In genomic region chr19:54380897-54381296, GRCh38 we compare ENCODE assay signal across 18 cellular contexts. TPM values are rescaled to one million over a fixed set of nuclear protein-coding genes. Genes with fewer than 3 reads are reported as not detected.
DNase-seq lines count a peak whose midpoint lies in the region; ATAC-seq and TF ChIP-seq lines count a peak whose summit lies in the region.
"Had no signal": no experiment of that assay in that cellular context is flagged by ENCODE, and none has a peak within 500 bp of the region (broad histone marks: within the 10 kb centered on the region; RNA-seq: fewer than 3 reads in every experiment).

No MANE protein-coding gene starts in this region.

- no peak overlapping the region for H3K27ac Mint-ChIP-seq in activated CD4-positive, alpha-beta T cell treated with anti-CD3 and anti-CD28 coated beads, Interleukin-2, amount 10 ng/mL, durations not matched to agents 24 days and 14 days
- H3K27ac Mint-ChIP-seq: CD8-positive, alpha-beta T cell had no signal

- peaks cover 34% of the 10 kb centered on the region for H3K4me1 Mint-ChIP-seq in activated CD4-positive, alpha-beta T cell treated with anti-CD3 and anti-CD28 coated beads, Interleukin-2, amount 10 ng/mL, durations not matched to agents 24 days and 14 days

- H3K27me3 ChIP-seq in BLaER1 (no peaks in the 10 kb centered on the region), HL-60 (ENCODE audit: insufficient read depth, poor library complexity, severe bottlenecking) (no peaks in the 10 kb centered on the region)

- peak overlapping the region; percentile 92; the same call in 1 of the 2 replicates for H3K4me2 ChIP-seq in BLaER1

- no peak overlapping the region for H3K9ac ChIP-seq in BLaER1

- peaks cover 26% of the 10 kb centered on the region for H3K27me3 Mint-ChIP-seq in activated CD4-positive, alpha-beta T cell treated with anti-CD3 and anti-CD28 coated beads, Interleukin-2, amount 10 ng/mL, durations not matched to agents 24 days and 14 days

- TF ChIP-seq CTCF in HL-60 (IDR thresholded peaks at IDR 0.05; ENCODE audit: insufficient read depth, low read length), result no peak

- DNase-seq in activated CD4-positive, alpha-beta T cell treated with anti-CD3 and anti-CD28 coated beads, Interleukin-2, amount 10 ng/mL, durations not matched to agents 24 days and 14 days, result peak; percentile 53
- no peak for DNase-seq in activated CD4-positive, alpha-beta T cell treated with anti-CD3 and anti-CD28 coated beads for 48 hours
- DNase-seq in HL-60 (ENCODE audit: low read depth in 1 of 2, low spot score in 1 of 2) (no peak), sciatic nerve (ENCODE audit: low spot score) (peak; percentile 15), KBM-7 (no peak)
- DNase-seq in effector CD8-positive, alpha-beta T cell (lab: John Stamatoyannopoulos, UW), result no peak
- DNase-seq: 8988T; AML-193; CD8-positive, alpha-beta T cell; COR-L47; DMS153; DMS79 treated with DMSO at 0.1 percent for 48 hours; GDM1; GOT3; KG1 had no signal

- H3K4me1 ChIP-seq in BLaER1, result peaks cover 71% of the 10 kb centered on the region

- in situ Hi-C loops in KBM-7 (cut with MboI; ENCODE audit: low pct_unique_long_range_greater_than_20kb, low sequenced_read_pairs), result no loop called here

- H3K4me3 ChIP-seq in BLaER1, result no peak overlapping the region
- H3K4me3 ChIP-seq in HL-60 (replicated peaks; ENCODE audit: insufficient read depth, low read length), result no peak overlapping the region

- H3K36me3 Mint-ChIP-seq in activated CD4-positive, alpha-beta T cell treated with anti-CD3 and anti-CD28 coated beads, Interleukin-2, amount 10 ng/mL, durations not matched to agents 24 days and 14 days (ENCODE audit: low read depth), result peaks cover 4% of the 10 kb centered on the region
- H3K36me3 Mint-ChIP-seq: CD8-positive, alpha-beta T cell had no signal

- intact Hi-C loops in activated CD4-positive, alpha-beta T cell treated with anti-CD3 and anti-CD28 coated beads, Interleukin-2, amount 10 ng/mL, durations not matched to agents 24 days and 14 days (cut with micrococcal nuclease), result no loop called here
- intact Hi-C loops in sciatic nerve (cut with DNase I), result no loop called here

- peaks cover 13% of the 10 kb centered on the region for H3K9me3 Mint-ChIP-seq in activated CD4-positive, alpha-beta T cell treated with anti-CD3 and anti-CD28 coated beads, Interleukin-2, amount 10 ng/mL, durations not matched to agents 24 days and 14 days
- H3K9me3 Mint-ChIP-seq: CD8-positive, alpha-beta T cell had no signal

- H3K9me3 ChIP-seq in BLaER1, result peaks cover 24% of the 10 kb centered on the region

- no peak overlapping the region for H3K4me3 Mint-ChIP-seq in activated CD4-positive, alpha-beta T cell treated with anti-CD3 and anti-CD28 coated beads, Interleukin-2, amount 10 ng/mL, durations not matched to agents 24 days and 14 days
- H3K4me3 Mint-ChIP-seq: CD8-positive, alpha-beta T cell had no signal

- H4K20me1 ChIP-seq in BLaER1, result no peaks in the 10 kb centered on the region

- H3K36me3 ChIP-seq in BLaER1, result no peaks in the 10 kb centered on the region

- ATAC-seq in sciatic nerve, result no peak
- ATAC-seq: CD8-positive, alpha-beta T cell; HCT116 had no signal

- peak overlapping the region; percentile 98 for H3K27ac ChIP-seq in BLaER1
- H3K27ac ChIP-seq in HL-60 (replicated peaks), result peak overlapping the region; percentile 25; the same call in 1 of the 2 replicates
- H3K27ac ChIP-seq: C4-2B had no signal

RNA-seq across cellular contexts. Expression of gene LAIR1, which starts 16.2 kb away (rescaled TPM):
- 5.9 and 7.7 TPM in 2 replicates for total RNA-seq in activated CD4-positive, alpha-beta T cell treated with anti-CD3 and anti-CD28 coated beads, Interleukin-2, amount 10 ng/mL, durations not matched to agents 24 days and 14 days
- total RNA-seq in sciatic nerve, result 44.7 TPM

RNA-seq across cellular contexts. Expression of gene TTYH1, which starts 34.4 kb away (rescaled TPM):
- 0.21 and 0.78 TPM in 2 replicates for total RNA-seq in activated CD4-positive, alpha-beta T cell treated with anti-CD3 and anti-CD28 coated beads, Interleukin-2, amount 10 ng/mL, durations not matched to agents 24 days and 14 days
- 72.2 TPM for total RNA-seq in sciatic nerve
- total RNA-seq: CD8-positive, alpha-beta T cell had no signal

RNA-seq across cellular contexts. Expression of gene LILRA4, which starts 41.9 kb away (rescaled TPM):
- total RNA-seq in activated CD4-positive, alpha-beta T cell treated with anti-CD3 and anti-CD28 coated beads, Interleukin-2, amount 10 ng/mL, durations not matched to agents 24 days and 14 days, result not detected in 2 replicates
- total RNA-seq in sciatic nerve, result 2.1 TPM
- total RNA-seq: CD8-positive, alpha-beta T cell had no signal

Comparison
In these comparisons a context has a peak if more than half of its experiments do, and no peak if none do; other contexts are left out.
1. DNase-seq: peak in activated CD4-positive, alpha-beta T cell treated with anti-CD3 and anti-CD28 coated beads, Interleukin-2, amount 10 ng/mL, durations not matched to agents 24 days and 14 days (single experiment) and sciatic nerve (single experiment); none in activated CD4-positive, alpha-beta T cell treated with anti-CD3 and anti-CD28 coated beads for 48 hours (single experiment), HL-60 (0 of 2), KBM-7 (single experiment) and effector CD8-positive, alpha-beta T cell (single experiment).
2. RNA of gene TTYH1, which starts 34.4 kb away (total RNA-seq): 72.2 TPM in sciatic nerve (single experiment); 0.21 to 0.78 TPM in activated CD4-positive, alpha-beta T cell treated with anti-CD3 and anti-CD28 coated beads, Interleukin-2, amount 10 ng/mL, durations not matched to agents 24 days and 14 days; every median in the first group is over 10 times any median in the second.